8 cellular contexts compared by ENCODE assay signal in genomic region chr4:2934077-2934812, GRCh38. TPM values are rescaled to one million over a fixed set of nuclear protein-coding genes. Genes with fewer than 3 reads are reported as not detected.
A peak's percentile ranks its signal among the peaks of the same experiment; 100 is the strongest.
DNase-seq lines count a peak whose midpoint lies in the region; ATAC-seq and TF ChIP-seq lines count a peak whose summit lies in the region.

No MANE protein-coding gene starts in this region.

- H3K4me3 ChIP-seq in H7 (ENCODE audit: insufficient read depth, low read depth, low read length): peak overlapping the region; percentile 93
- H3K4me3 ChIP-seq in colonic mucosa: peak overlapping the region; percentile 94
- peak overlapping the region; percentile 24 for H3K4me3 ChIP-seq in lower leg skin (ENCODE audit: low read depth, poor library complexity, severe bottlenecking)

- ATAC-seq in stimulated activated naive CD8-positive, alpha-beta T cell treated with anti-CD3 and anti-CD28 coated beads, Interleukin-15, Interleukin-2, amounts not matched to agents 100 U/mL and 50 U/mL, for 24 hours: no peak

- intact Hi-C loops in colonic mucosa (cut with DNase I) (loop anchor here (5.0 to 10.0 kb wide), 2 partner anchors 89 to 172 kb away; partner anchors contain the start of gene ADD1), lower leg skin (cut with DNase I; ENCODE audit: low total_unique reads) (no loop called here)

- H3K36me3 ChIP-seq in H7 (replicated peaks; ENCODE audit: control insufficient read depth, insufficient read depth, low read length) (peaks cover 18% of the 10 kb centered on the region), colonic mucosa (peaks cover 3% of the 10 kb centered on the region)

- no peaks in the 10 kb centered on the region for H3K27me3 Mint-ChIP-seq in T-helper 2 cell treated with Interferon-gamma antibody and Interleukin-4, amounts not matched to agents 5 μg/mL and 100 μg/mL, for 36 hours (ENCODE audit: low read depth)

- peak overlapping the region; percentile 90 for H3K4me3 Mint-ChIP-seq in T-helper 2 cell treated with Interferon-gamma antibody and Interleukin-4, amounts not matched to agents 5 μg/mL and 100 μg/mL, for 36 hours

- TF ChIP-seq CTCF in colonic mucosa (IDR thresholded peaks at IDR 0.05): no peak
- no peak for TF ChIP-seq CTCF in lower leg skin (IDR thresholded peaks at IDR 0.05)

- peak overlapping the region; percentile 58 to 64 for H3K9ac ChIP-seq in colonic mucosa (ENCODE audit: low read depth in 2 of 2, low read length in 2 of 2)

- peaks cover 47% of the 10 kb centered on the region for H3K36me3 Mint-ChIP-seq in T-helper 2 cell treated with Interferon-gamma antibody and Interleukin-4, amounts not matched to agents 5 μg/mL and 100 μg/mL, for 36 hours (ENCODE audit: low read depth)

- no peaks in the 10 kb centered on the region for H3K9me3 Mint-ChIP-seq in T-helper 2 cell treated with Interferon-gamma antibody and Interleukin-4, amounts not matched to agents 5 μg/mL and 100 μg/mL, for 36 hours

- WGBS in lower leg skin, 2 donors: 2% methylated on average over 11 to 43 of the region's 93 CpGs

- H3K27ac ChIP-seq in colonic mucosa: peak overlapping the region; percentile 79

- DNase-seq in 8988T (peak; percentile 55), H7 (peak; percentile 98), colonic mucosa (peak; percentile 58), lower leg skin (ENCODE audit: low spot score in 2 of 2) (peak in 1 of 2 donors; percentile 96), HuH-7.5 (ENCODE audit: low spot score) (no peak), NCI-H1694 (lab: John Stamatoyannopoulos, UW) (no peak)
- DNase-seq in T-helper 2 cell treated with Interferon-gamma antibody and Interleukin-4, amounts not matched to agents 5 μg/mL and 100 μg/mL, for 36 hours (ENCODE audit: low spot score): peak; percentile 39
- peak; percentile 59 for DNase-seq in stimulated activated naive CD8-positive, alpha-beta T cell treated with anti-CD3 and anti-CD28 coated beads, Interleukin-15, Interleukin-2, amounts not matched to agents 100 U/mL and 50 U/mL, for 24 hours

- H3K27me3 ChIP-seq in H7 (ENCODE audit: control insufficient read depth, insufficient read depth, low read length) (no peaks in the 10 kb centered on the region), colonic mucosa (no peaks in the 10 kb centered on the region)

- peak overlapping the region; percentile 65 for H3K27ac Mint-ChIP-seq in T-helper 2 cell treated with Interferon-gamma antibody and Interleukin-4, amounts not matched to agents 5 μg/mL and 100 μg/mL, for 36 hours

- H3K4me1 Mint-ChIP-seq in T-helper 2 cell treated with Interferon-gamma antibody and Interleukin-4, amounts not matched to agents 5 μg/mL and 100 μg/mL, for 36 hours (ENCODE audit: low read depth): peaks cover 35% of the 10 kb centered on the region

- H3K9me3 ChIP-seq in colonic mucosa: no peaks in the 10 kb centered on the region

- H3K4me1 ChIP-seq in colonic mucosa: peaks cover 17% of the 10 kb centered on the region

- no peak for TF ChIP-seq POLR2A in lower leg skin (IDR thresholded peaks at IDR 0.05)

RNA-seq across cellular contexts. Expression of gene NOP14, which starts 29.0 kb away (rescaled TPM):
- total RNA-seq in H7 (2014; rRNA removed; shearing (Covaris generic)): 17.3 and 19.2 TPM in 2 replicates
- total RNA-seq in colonic mucosa (10 to 100 TPM; 16.5 to 40.4 TPM), lower leg skin (10 to 100 TPM; 21.2 to 33.1 (median 23.0) TPM)

RNA-seq across cellular contexts. Expression of gene GRK4, which starts 29.1 kb away (rescaled TPM):
- total RNA-seq in H7 (2014; rRNA removed; shearing (Covaris generic)): 0.48 and 1.9 TPM in 2 replicates
- 1 to 10 TPM in 1 of 2 donors, under 1 TPM in 1; 0.77 to 1.7 TPM for total RNA-seq in colonic mucosa
- 10 to 100 TPM in 1 of 4 donors, 1 to 10 TPM in 3; 4.2 to 10.5 (median 4.7) TPM for total RNA-seq in lower leg skin

Comparison
In these comparisons a context has a peak if more than half of its experiments do, and no peak if none do; other contexts are left out.
1. DNase-seq: peak in 8988T (single experiment), H7 (single experiment), T-helper 2 cell treated with Interferon-gamma antibody and Interleukin-4, amounts not matched to agents 5 μg/mL and 100 μg/mL, for 36 hours (single experiment), colonic mucosa (single experiment) and stimulated activated naive CD8-positive, alpha-beta T cell treated with anti-CD3 and anti-CD28 coated beads, Interleukin-15, Interleukin-2, amounts not matched to agents 100 U/mL and 50 U/mL, for 24 hours (single experiment); none in HuH-7.5 (single experiment) and NCI-H1694 (single experiment).
2. H3K4me3 ChIP-seq: peak in every context shown above with its lines; median percentile 94 in colonic mucosa; 93 in H7; 24 in lower leg skin.